Comparison of ENCODE assay signal across 16 cellular contexts in the genomic region with DNA sequence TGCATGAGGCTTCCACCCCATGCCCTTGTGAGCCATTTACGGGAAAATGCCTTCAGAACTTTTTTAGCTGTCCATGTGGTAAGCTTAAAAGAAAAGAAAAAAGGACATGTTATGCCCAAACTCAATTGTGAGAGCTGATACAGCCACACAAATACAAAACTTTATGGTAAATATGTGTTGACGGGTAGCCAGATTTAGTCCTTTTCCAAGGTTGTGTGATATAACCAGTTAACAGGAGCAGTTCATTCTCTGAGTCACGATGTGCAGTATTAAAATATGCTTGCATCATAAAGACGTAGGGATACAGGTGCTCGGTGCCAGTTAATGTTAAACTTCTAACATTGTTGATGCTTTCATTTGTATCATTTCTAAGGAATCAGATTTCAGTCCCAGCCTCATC.
"Had no signal": no experiment of that assay in that cellular context is flagged by ENCODE, and none has a peak within 500 bp of the region (broad histone marks: within the 10 kb centered on the region; RNA-seq: fewer than 3 reads in every experiment).

No MANE protein-coding gene starts in this region.

- H3K4me3 ChIP-seq: gastrocnemius medialis, heart right ventricle, left lung, mucosa of descending colon, pancreas, thoracic aorta had no signal

- ATAC-seq: activated CD8-positive, alpha-beta T cell treated with anti-CD3 and anti-CD28 coated beads for 36 hours; activated T-cell treated with anti-CD3 and anti-CD28 coated beads, Interleukin-2, amount 50 U/mL, for 4 hours; gastrocnemius medialis; heart right ventricle; left lung; mucosa of descending colon; natural killer cell treated with Interleukin-12 subunit alpha and Interleukin-12 subunit beta and Interleukin-15 and Interleukin-18, amount 100 ng/mL, for 72 hours; pancreas; SK-N-SH treated with all-trans-retinoic acid at 6 μM for 48 hours; stimulated activated effector memory CD8-positive, alpha-beta T cell treated with anti-CD3 and anti-CD28 coated beads, Interleukin-12 subunit alpha, Interleukin-12 subunit beta, amount 100 ng/mL, for 72 hours had no signal

- H3K4me1 ChIP-seq: pancreas had no signal

- DNase-seq: activated CD4-positive, alpha-beta T cell treated with anti-CD3 and anti-CD28 coated beads for 48 hours; activated CD8-positive, alpha-beta T cell treated with anti-CD3 and anti-CD28 coated beads for 36 hours; activated gamma-delta T cell; activated naive CD8-positive, alpha-beta T cell treated with anti-CD3 and anti-CD28 coated beads for 36 hours; activated T-cell treated with anti-CD3 and anti-CD28 coated beads, Interleukin-2, amount 50 U/mL, for 4 hours; erythroblast; heart right ventricle; left lung; mucosa of descending colon; pancreas; stimulated activated CD4-positive, alpha-beta T cell treated with anti-CD3 and anti-CD28 coated beads, Interleukin-1b, Interleukin-23, amount 100 ng/mL, for 48 hours had no signal

- H3K27ac ChIP-seq: gastrocnemius medialis, heart right ventricle, left lung, pancreas, thoracic aorta had no signal

- H3K36me3 ChIP-seq: gastrocnemius medialis, left lung, pancreas, thoracic aorta had no signal

- H3K9me3 ChIP-seq: gastrocnemius medialis, heart right ventricle, left lung, mucosa of descending colon, pancreas, thoracic aorta had no signal

- FAIRE-seq: pancreas had no signal
